Comparison of ENCODE assay signal across 11 cellular contexts in the genomic region with DNA sequence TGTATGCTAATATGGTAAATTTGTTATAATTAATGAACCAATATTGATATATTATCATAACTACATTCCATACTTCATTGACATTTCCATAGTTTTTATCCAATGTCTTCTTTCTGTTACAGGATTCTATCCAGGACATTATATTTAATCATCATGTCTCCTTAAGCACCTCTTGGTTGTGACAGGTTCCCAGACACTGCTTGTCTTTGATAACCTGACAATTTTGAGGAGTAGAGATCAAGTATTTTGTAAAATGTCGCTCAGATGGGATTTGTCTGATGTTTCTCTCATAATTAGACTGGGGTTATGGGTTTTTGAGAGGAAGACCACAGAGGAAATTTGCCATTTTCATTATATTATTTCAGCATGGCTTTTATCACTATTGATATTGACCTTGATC.
"Had no signal": no experiment of that assay in that cellular context is flagged by ENCODE, and none has a peak within 500 bp of the region (broad histone marks: within the 10 kb centered on the region; RNA-seq: fewer than 3 reads in every experiment).

No MANE protein-coding gene starts in this region.

- H3K4me2 ChIP-seq: GM23338 had no signal

- H3K4me3 ChIP-seq: GM23248, GM23338, HAP-1 had no signal

- ATAC-seq: GM23338, HCT116 had no signal

- H3K4me1 ChIP-seq: HAP-1 had no signal

- H2AFZ ChIP-seq: GM23248, GM23338 had no signal

- H3K27ac ChIP-seq: GM23248 had no signal

- FAIRE-seq: H1, H54 had no signal

- H3K9ac ChIP-seq: GM23248 had no signal

- DNase-seq: GM23248, GOT3, H7, H9, HCEC 1CT, HFFc6 had no signal

- H3K9me3 ChIP-seq: HAP-1 had no signal

- H3K36me3 ChIP-seq: HAP-1 had no signal
